Comparison of ENCODE assay signal across 15 cellular contexts in the genomic region with DNA sequence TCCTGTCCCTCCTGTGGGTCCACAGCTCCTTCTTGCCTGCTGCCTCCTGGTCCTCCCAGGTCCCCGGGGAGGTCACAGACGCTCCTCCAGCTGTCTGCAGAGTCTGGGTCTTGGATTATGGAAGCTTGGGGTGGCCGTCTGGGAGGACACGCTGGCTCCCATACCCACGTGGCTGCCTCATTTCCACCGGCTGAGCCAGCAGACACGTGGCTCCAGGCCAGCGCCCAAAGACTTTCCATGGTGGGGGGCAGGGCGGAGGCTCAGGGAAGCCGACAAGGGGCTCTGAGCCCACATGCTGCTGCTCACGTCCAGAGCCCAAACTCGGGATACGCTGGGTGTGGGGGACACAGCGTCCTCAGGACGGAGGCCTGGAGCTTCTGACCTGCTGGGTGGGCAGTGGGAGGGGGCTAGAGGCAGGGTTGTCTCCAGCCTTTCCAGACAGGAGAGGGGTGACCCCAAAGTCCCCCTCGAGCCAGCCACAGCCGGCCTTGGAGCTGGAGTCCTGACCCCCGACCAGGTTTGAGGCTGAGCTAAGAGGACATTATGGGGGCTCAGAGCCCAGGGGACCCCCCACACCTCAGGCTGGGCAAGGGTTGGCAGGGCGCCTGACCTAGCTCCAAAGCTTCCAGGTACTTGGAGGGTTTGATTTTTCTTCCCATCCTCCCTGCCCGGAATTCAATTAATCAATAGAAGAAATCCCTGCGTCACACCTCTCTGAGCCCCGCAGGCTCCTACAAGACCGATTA. TPM values are rescaled to one million over a fixed set of nuclear protein-coding genes. Genes with fewer than 3 reads are reported as not detected.
A peak's percentile ranks its signal among the peaks of the same experiment; 100 is the strongest.
DNase-seq lines count a peak whose midpoint lies in the region; ATAC-seq and TF ChIP-seq lines count a peak whose summit lies in the region.
"Had no signal": no experiment of that assay in that cellular context is flagged by ENCODE, and none has a peak within 500 bp of the region (broad histone marks: within the 10 kb centered on the region; RNA-seq: fewer than 3 reads in every experiment).

No MANE protein-coding gene starts in this region.

- intact Hi-C loops in left cardiac atrium (cut with DNase I), result loop anchor here in 1 of 2 donors (5.0 kb wide), 1 partner anchor 134 kb away; no protein-coding TSS in a partner anchor
- intact Hi-C loops in activated naive CD4-positive, alpha-beta T cell treated with anti-CD3 and anti-CD28 coated beads for 36 hours (cut with micrococcal nuclease), result no loop called here

- TF ChIP-seq CTCF in H9 (conservative IDR thresholded peaks at IDR 0.05), result no peak
- no peak for TF ChIP-seq CTCF in omental fat pad (IDR thresholded peaks at IDR 0.05)

- no peak overlapping the region for H3K56ac ChIP-seq in H9 (ENCODE audit: insufficient read length, low read depth, low read length)

- no peaks in the 10 kb centered on the region for H3K79me1 ChIP-seq in H9 (ENCODE audit: insufficient read depth, low read depth, low read length, poor library complexity, severe bottlenecking)

- H3K27ac Mint-ChIP-seq in H9, result peak overlapping the region in 1 of 3 experiments; percentile 8; a peak in 1 of 7 replicates
- no peak overlapping the region for H3K27ac Mint-ChIP-seq in activated naive CD4-positive, alpha-beta T cell treated with anti-CD3 and anti-CD28 coated beads for 36 hours

- H3K9me3 ChIP-seq in H9 (ENCODE audit: control insufficient read depth, low read depth, low read length), result no peaks in the 10 kb centered on the region

- H3K79me2 ChIP-seq in H9 (ENCODE audit: insufficient read depth, low read length), result no peaks in the 10 kb centered on the region

- ATAC-seq in left cardiac atrium (peak; percentile 8 to 62), omental fat pad (ENCODE audit: low FRiP score) (no peak), GM18511 (IDR thresholded peaks at IDR 0.05; ENCODE audit: unreplicated experiment) (no peak), GM21786 (IDR thresholded peaks at IDR 0.05; ENCODE audit: unreplicated experiment) (no peak)

- H3K27me3 ChIP-seq in H9 (ENCODE audit: insufficient read depth, low read length), result no peaks in the 10 kb centered on the region; the same call in 1 of the 2 replicates

- H4K8ac ChIP-seq in H9 (replicated peaks; ENCODE audit: insufficient read length, low read depth, low read length), result no peak overlapping the region

- no peaks in the 10 kb centered on the region for H3K9me3 Mint-ChIP-seq in H9
- no peaks in the 10 kb centered on the region for H3K9me3 Mint-ChIP-seq in activated naive CD4-positive, alpha-beta T cell treated with anti-CD3 and anti-CD28 coated beads for 36 hours

- peak overlapping the region; percentile 85 for H2BK15ac ChIP-seq in H9 (ENCODE audit: low read depth, low read length)

- H3K27ac ChIP-seq in H9 (ENCODE audit: insufficient read length, low read depth, low read length), result no peak overlapping the region

- no peak overlapping the region for H3T11ph ChIP-seq in H9 (ENCODE audit: low read length)

- peak overlapping the region; percentile 68 for H3K4me2 ChIP-seq in H9 (ENCODE audit: insufficient read depth, insufficient read length, low read length)

- no peak overlapping the region for H2BK120ac ChIP-seq in H9 (ENCODE audit: low read depth, low read length, poor library complexity, severe bottlenecking)

- H4K20me1 ChIP-seq in H9 (ENCODE audit: control insufficient read depth, insufficient read depth, insufficient read length), result no peaks in the 10 kb centered on the region

- no peak overlapping the region for H2BK20ac ChIP-seq in H9 (ENCODE audit: low read depth, low read length, poor library complexity, severe bottlenecking)

- H2AK5ac ChIP-seq in H9 (ENCODE audit: insufficient read length, low read length), result no peak overlapping the region

- H2BK12ac ChIP-seq in H9 (ENCODE audit: insufficient read length, low read depth, low read length), result no peak overlapping the region

- H4K5ac ChIP-seq in H9 (ENCODE audit: insufficient read length, low read depth, low read length), result no peak overlapping the region

- H3K4me3 Mint-ChIP-seq in H9, result peak overlapping the region in 1 of 2 experiments; percentile 73; a peak in 3 of 5 replicates
- H3K4me3 Mint-ChIP-seq in activated naive CD4-positive, alpha-beta T cell treated with anti-CD3 and anti-CD28 coated beads for 36 hours, result no peak overlapping the region

- H3K9ac ChIP-seq in H9 (ENCODE audit: extremely low read depth, insufficient read length, low read length), result no peak overlapping the region

- no peak overlapping the region for H4K91ac ChIP-seq in H9 (ENCODE audit: insufficient read length, low read depth, low read length)

- CTCF ChIA-PET in activated naive CD4-positive, alpha-beta T cell treated with anti-CD3 and anti-CD28 coated beads for 36 hours (lab: Charles Lee), result interaction anchor here (0.6 kb wide), 1 partner anchor 362 kb away, joined by 3 read pairs; no protein-coding TSS in a partner anchor

- DNase-seq in 8988T (peak; percentile 3), H9 (no peak), left cardiac atrium (peak; percentile 47), omental fat pad (ENCODE audit: low spot score) (peak; percentile 19), NCI-H1417 treated with DMSO at 0.1 percent for 48 hours (lab: John Stamatoyannopoulos, UW) (no peak)
- no peak for DNase-seq in activated naive CD4-positive, alpha-beta T cell treated with anti-CD3 and anti-CD28 coated beads for 36 hours
- DNase-seq: activated CD4-positive, alpha-beta T cell treated with anti-CD3 and anti-CD28 coated beads, Interleukin-2, amount 50 U/mL, for 4 hours; NCI-H2081; OCI-M1; T-helper 2 cell had no signal

- H3K18ac ChIP-seq in H9 (ENCODE audit: insufficient read length, low read depth, low read length), result peak overlapping the region; percentile 47

- H3K4me1 Mint-ChIP-seq in H9, result peaks cover 0 to 16% of the 10 kb centered on the region in 2 experiments; a peak in 2 of 4 replicates
- H3K4me1 Mint-ChIP-seq in activated naive CD4-positive, alpha-beta T cell treated with anti-CD3 and anti-CD28 coated beads for 36 hours (ENCODE audit: low read depth), result peaks cover 8% of the 10 kb centered on the region

- H3K4ac ChIP-seq in H9 (ENCODE audit: low read depth, low read length), result no peak overlapping the region; the same call in 1 of the 2 replicates

- H3K27me3 Mint-ChIP-seq in H9 (ENCODE audit: low read depth), result no peaks in the 10 kb centered on the region
- no peaks in the 10 kb centered on the region for H3K27me3 Mint-ChIP-seq in activated naive CD4-positive, alpha-beta T cell treated with anti-CD3 and anti-CD28 coated beads for 36 hours (ENCODE audit: low read depth)

- no peaks in the 10 kb centered on the region for H3K23me2 ChIP-seq in H9 (ENCODE audit: insufficient read length, low read depth, low read length, poor library complexity, severe bottlenecking)

- H3K23ac ChIP-seq in H9 (ENCODE audit: insufficient read length, low read depth, low read length), result no peak overlapping the region

- WGBS in H9 (ENCODE audit: extremely low coverage, insufficient read length, low lambda C conversion rate), result no CpG with 5 or more reads among the region's 23 CpGs

- no peak overlapping the region for H3K14ac ChIP-seq in H9 (ENCODE audit: insufficient read depth, low read length)

- no peaks in the 10 kb centered on the region for H3K36me3 Mint-ChIP-seq in H9 (ENCODE audit: insufficient read depth in 1 of 3, low read depth in 3 of 3)
- H3K36me3 Mint-ChIP-seq in activated naive CD4-positive, alpha-beta T cell treated with anti-CD3 and anti-CD28 coated beads for 36 hours (ENCODE audit: low read depth), result no peaks in the 10 kb centered on the region

- no peak overlapping the region for H2BK5ac ChIP-seq in H9 (ENCODE audit: insufficient read length, low read length)

- no peak overlapping the region for H2AFZ ChIP-seq in H9 (ENCODE audit: low read length)

- no peaks in the 10 kb centered on the region; the same call in 1 of the 2 replicates for H3K4me1 ChIP-seq in H9 (ENCODE audit: insufficient read depth, low read length)

RNA-seq across cellular contexts. Expression of a gene that starts 24.2 kb away (rescaled TPM):
- total RNA-seq in H9 (2021) (132 and 134 TPM in 2 replicates), left cardiac atrium (100 to 1,000 TPM; 307 to 456 TPM), omental fat pad (not detected)
- 10 to 100 TPM in 1 of 2 experiments, not detected in 1; 28.1 TPM for total RNA-seq in activated naive CD4-positive, alpha-beta T cell treated with anti-CD3 and anti-CD28 coated beads for 36 hours
- total RNA-seq: G401, glomerular endothelial cell, smooth muscle cell had no signal

RNA-seq across cellular contexts. Expression of a gene that starts 52.7 kb away (rescaled TPM):
- total RNA-seq in H9 (2021) (72.3 and 74.0 TPM in 2 replicates), left cardiac atrium (10 to 100 TPM; 16.0 to 20.3 TPM), omental fat pad (10 to 100 TPM; 16.1 to 28.2 (median 19.7) TPM)
- 10 to 100 TPM; 39.4 to 40.4 TPM for total RNA-seq in activated naive CD4-positive, alpha-beta T cell treated with anti-CD3 and anti-CD28 coated beads for 36 hours

Comparison
In these comparisons a context has a peak if more than half of its experiments do, and no peak if none do; other contexts are left out.
1. DNase-seq: peak in 8988T (single experiment), left cardiac atrium (single experiment) and omental fat pad (single experiment); none in H9 (single experiment), activated naive CD4-positive, alpha-beta T cell treated with anti-CD3 and anti-CD28 coated beads for 36 hours (single experiment) and NCI-H1417 treated with DMSO at 0.1 percent for 48 hours (single experiment).
2. ATAC-seq: peak in left cardiac atrium (2 of 2); none in omental fat pad (single experiment), GM18511 (single experiment) and GM21786 (single experiment).
3. RNA of a gene that starts 24.2 kb away (total RNA-seq): 307 to 456 TPM in left cardiac atrium, 132 to 134 TPM in H9 and 28.1 TPM in activated naive CD4-positive, alpha-beta T cell treated with anti-CD3 and anti-CD28 coated beads for 36 hours; not detected in omental fat pad; every median in the first group is over 4 times any median in the second.